In the genomic region with DNA sequence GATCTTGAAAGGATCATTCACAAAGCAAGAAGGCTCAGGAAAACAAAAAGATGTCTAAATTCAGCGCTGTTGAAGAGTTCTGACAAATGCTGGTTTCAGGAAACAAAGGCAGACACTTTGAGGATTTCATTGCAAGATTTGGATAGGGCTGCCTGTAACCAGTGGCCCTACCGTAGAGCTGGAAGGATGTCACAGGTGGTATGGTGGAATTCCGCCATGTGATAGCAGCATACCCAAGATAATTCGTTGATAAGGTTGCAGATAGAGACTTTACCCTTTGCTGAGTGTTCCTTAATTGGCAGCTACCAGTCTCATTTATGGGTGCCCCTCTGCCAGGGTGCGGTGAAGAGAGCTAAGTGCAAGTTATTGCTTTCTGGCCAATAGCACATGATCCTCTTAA, we compare ENCODE assay signal across 29 cellular contexts.
"Had no signal": no experiment of that assay in that cellular context is flagged by ENCODE, and none has a peak within 500 bp of the region (broad histone marks: within the 10 kb centered on the region; RNA-seq: fewer than 3 reads in every experiment).

No MANE protein-coding gene starts in this region.

- H3K36me3 Mint-ChIP-seq: naive B cell; natural killer cell; stimulated activated effector memory CD8-positive, alpha-beta T cell treated with anti-CD3 and anti-CD28 coated beads, Interleukin-12 subunit alpha, Interleukin-12 subunit beta, amount 100 ng/mL, for 72 hours had no signal

- H3K9me3 ChIP-seq: ovary, suprapubic skin, upper lobe of right lung had no signal

- H3K27ac Mint-ChIP-seq: mesothelial cell of epicardium; naive B cell; natural killer cell; nephron progenitor cell; progenitor cell of endocrine pancreas; stimulated activated effector memory CD8-positive, alpha-beta T cell treated with anti-CD3 and anti-CD28 coated beads, Interleukin-12 subunit alpha, Interleukin-12 subunit beta, amount 100 ng/mL, for 72 hours; stimulated activated naive CD8-positive, alpha-beta T cell treated with anti-CD3 and anti-CD28 coated beads, Interleukin-15, Interleukin-2, amounts not matched to agents 100 ng/mL and 50 ng/mL, for 24 hours had no signal

- FAIRE-seq: keratinocyte, urothelium cell line had no signal

- ATAC-seq: left cardiac atrium; left lung; lower lobe of right lung; natural killer cell; right cardiac atrium; sciatic nerve; stimulated activated effector memory CD8-positive, alpha-beta T cell treated with anti-CD3 and anti-CD28 coated beads, Interleukin-12 subunit alpha, Interleukin-12 subunit beta, amount 100 ng/mL, for 72 hours; upper lobe of right lung had no signal

- H3K36me3 ChIP-seq: left lung, lower lobe of right lung, ovary, spleen, suprapubic skin, thoracic aorta, tibial artery, upper lobe of right lung had no signal

- H3K4me3 Mint-ChIP-seq: mesothelial cell of epicardium; naive B cell; natural killer cell; nephron progenitor cell; stimulated activated effector memory CD8-positive, alpha-beta T cell treated with anti-CD3 and anti-CD28 coated beads, Interleukin-12 subunit alpha, Interleukin-12 subunit beta, amount 100 ng/mL, for 72 hours; stimulated activated naive CD8-positive, alpha-beta T cell treated with anti-CD3 and anti-CD28 coated beads, Interleukin-15, Interleukin-2, amounts not matched to agents 100 ng/mL and 50 ng/mL, for 24 hours had no signal

- H3K4me3 ChIP-seq: left lung, lower lobe of right lung, ovary, skin epidermis, spleen, suprapubic skin, thoracic aorta, tibial artery, upper lobe of right lung had no signal

- H3K9me3 Mint-ChIP-seq: natural killer cell; stimulated activated effector memory CD8-positive, alpha-beta T cell treated with anti-CD3 and anti-CD28 coated beads, Interleukin-12 subunit alpha, Interleukin-12 subunit beta, amount 100 ng/mL, for 72 hours had no signal

- H3K4me1 Mint-ChIP-seq: natural killer cell; stimulated activated effector memory CD8-positive, alpha-beta T cell treated with anti-CD3 and anti-CD28 coated beads, Interleukin-12 subunit alpha, Interleukin-12 subunit beta, amount 100 ng/mL, for 72 hours had no signal

- H3K27ac ChIP-seq: left lung, lower lobe of right lung, ovary, skin epidermis, spleen, suprapubic skin, thoracic aorta, tibial artery, upper lobe of right lung had no signal

- DNase-seq: hippocampal formation; kidney glomerular epithelial cell; left cardiac atrium; left lung; lower lobe of right lung; mammary epithelial cell; mesenchymal stem cell; naive B cell; natural killer cell; nephron progenitor cell; ovary; retina; right cardiac atrium; spleen; stimulated activated CD4-positive, alpha-beta T cell treated with anti-CD3 and anti-CD28 coated beads, Interleukin-4, amount 100 ng/mL, for 24 hours; stimulated activated naive CD4-positive, alpha-beta T cell; tibial artery; trophoblast cell; upper lobe of right lung had no signal

- H3K4me1 ChIP-seq: upper lobe of right lung had no signal

- H3K27me3 Mint-ChIP-seq: progenitor cell of endocrine pancreas had no signal

- H3K27me3 ChIP-seq: ovary had no signal
